8 cellular contexts compared by ENCODE assay signal in genomic region chr12:109880938-109881337, GRCh38. TPM values are rescaled to one million over a fixed set of nuclear protein-coding genes. Genes with fewer than 3 reads are reported as not detected.
DNase-seq lines count a peak whose midpoint lies in the region; ATAC-seq, FAIRE-seq and TF ChIP-seq lines count a peak whose summit lies in the region.

No MANE protein-coding gene starts in this region.

- H3K4me1 ChIP-seq in kidney (ENCODE audit: control insufficient read depth in 1 of 2, insufficient read depth in 1 of 2, low read depth in 1 of 2, low read length in 2 of 2) (peaks cover 13 to 16% of the 10 kb centered on the region in 2 donors), thoracic aorta (ENCODE audit: control insufficient read depth in 1 of 2, low read depth in 2 of 2) (peaks cover 9 to 41% of the 10 kb centered on the region in 2 donors)

- CTCF ChIA-PET in activated CD4-positive, alpha-beta T cell treated with anti-CD3 and anti-CD28 coated beads for 36 hours (lab: Charles Lee): interaction anchor here (1.2 kb wide), 2 partner anchors 13 to 29 kb away, joined by 3 to 5 read pairs; no protein-coding TSS in a partner anchor

- H3K27me3 ChIP-seq in thoracic aorta (replicated peaks; ENCODE audit: insufficient read depth): no peaks in the 10 kb centered on the region

- POLR2A ChIA-PET in activated CD4-positive, alpha-beta T cell treated with anti-CD3 and anti-CD28 coated beads for 36 hours (lab: Charles Lee): no interaction called here

- no peaks in the 10 kb centered on the region for H3K9me3 Mint-ChIP-seq in activated CD4-positive, alpha-beta T cell treated with anti-CD3 and anti-CD28 coated beads for 36 hours (ENCODE audit: low read depth)
- no peaks in the 10 kb centered on the region for H3K9me3 Mint-ChIP-seq in activated naive CD8-positive, alpha-beta T cell treated with anti-CD3 and anti-CD28 coated beads for 36 hours

- H3K9me3 ChIP-seq in kidney (ENCODE audit: control insufficient read depth in 1 of 2, low read length in 2 of 2) (no peaks in the 10 kb centered on the region), thoracic aorta (no peaks in the 10 kb centered on the region)

- H3K4me1 Mint-ChIP-seq in activated CD4-positive, alpha-beta T cell treated with anti-CD3 and anti-CD28 coated beads for 36 hours: peaks cover 33% of the 10 kb centered on the region
- peaks cover 24% of the 10 kb centered on the region for H3K4me1 Mint-ChIP-seq in activated naive CD8-positive, alpha-beta T cell treated with anti-CD3 and anti-CD28 coated beads for 36 hours

- FAIRE-seq in kidney (lab: Jason Lieb, UNC): no peak

- no peak overlapping the region for H3K27ac ChIP-seq in kidney (ENCODE audit: low read depth in 2 of 2, low read length in 2 of 2)
- H3K27ac ChIP-seq in thoracic aorta: peak overlapping the region in 1 of 2 donors; percentile 9

- H3K4me3 ChIP-seq in kidney (ENCODE audit: low read length in 2 of 2) (peak overlapping the region; percentile 72 to 73), thoracic aorta (peak overlapping the region; percentile 81)

- no peaks in the 10 kb centered on the region for H3K27me3 Mint-ChIP-seq in activated CD4-positive, alpha-beta T cell treated with anti-CD3 and anti-CD28 coated beads for 36 hours
- H3K27me3 Mint-ChIP-seq in activated naive CD8-positive, alpha-beta T cell treated with anti-CD3 and anti-CD28 coated beads for 36 hours: no peaks in the 10 kb centered on the region

- TF ChIP-seq CTCF in kidney (IDR thresholded peaks at IDR 0.05; ENCODE audit: borderline replicate concordance, extremely low read depth, insufficient read depth) (no peak), thoracic aorta (IDR thresholded peaks at IDR 0.05) (no peak)

- H3K36me3 ChIP-seq in kidney (ENCODE audit: control insufficient read depth in 1 of 2, insufficient read depth in 2 of 2, low read length in 2 of 2) (no peaks in the 10 kb centered on the region), thoracic aorta (no peaks in the 10 kb centered on the region)

- intact Hi-C loops in activated CD4-positive, alpha-beta T cell treated with anti-CD3 and anti-CD28 coated beads for 36 hours (cut with DNase I, micrococcal nuclease): loop anchor here (1.0 to 10.0 kb wide), 16 partner anchors 19 to 1804 kb away; partner anchors contain the start of genes TCHP (in 2 of the 2), ACAD10 (in 1 of the 2), ANAPC7 (in 1 of the 2) and ATP2A2 (in 1 of the 2)
- intact Hi-C loops in kidney (cut with DNase I): no loop called here

- peak overlapping the region; percentile 81 for H3K4me3 Mint-ChIP-seq in activated CD4-positive, alpha-beta T cell treated with anti-CD3 and anti-CD28 coated beads for 36 hours
- H3K4me3 Mint-ChIP-seq in activated naive CD8-positive, alpha-beta T cell treated with anti-CD3 and anti-CD28 coated beads for 36 hours: peak overlapping the region; percentile 82

- H3K9ac ChIP-seq in kidney (ENCODE audit: low read length in 2 of 2): peak overlapping the region; percentile 76 to 80

- DNase-seq in activated CD4-positive, alpha-beta T cell treated with anti-CD3 and anti-CD28 coated beads for 36 hours: no peak
- no peak for DNase-seq in activated CD4-positive, alpha-beta T cell treated with anti-CD3 and anti-CD28 coated beads for 4 hours
- no peak for DNase-seq in activated naive CD8-positive, alpha-beta T cell treated with anti-CD3 and anti-CD28 coated beads for 36 hours
- DNase-seq in kidney (no peak), thoracic aorta (ENCODE audit: low spot score) (no peak), HuH-7 (ENCODE audit: low spot score) (no peak), dedifferentiated amniotic fluid mesenchymal stem cell (ENCODE audit: extremely low spot score) (no peak)

- no peak for ATAC-seq in activated CD4-positive, alpha-beta T cell treated with anti-CD3 and anti-CD28 coated beads for 36 hours
- ATAC-seq in thoracic aorta (ENCODE audit: insufficient number of reproducible peaks, low FRiP score, low read depth) (no peak), HG03159 (IDR thresholded peaks at IDR 0.05; ENCODE audit: unreplicated experiment) (no peak)

- H3K27ac Mint-ChIP-seq in activated CD4-positive, alpha-beta T cell treated with anti-CD3 and anti-CD28 coated beads for 36 hours: peak overlapping the region; percentile 88
- H3K27ac Mint-ChIP-seq in activated naive CD8-positive, alpha-beta T cell treated with anti-CD3 and anti-CD28 coated beads for 36 hours: peak overlapping the region; percentile 78

- H3K36me3 Mint-ChIP-seq in activated CD4-positive, alpha-beta T cell treated with anti-CD3 and anti-CD28 coated beads for 36 hours (ENCODE audit: low read depth): peaks cover 3% of the 10 kb centered on the region
- H3K36me3 Mint-ChIP-seq in activated naive CD8-positive, alpha-beta T cell treated with anti-CD3 and anti-CD28 coated beads for 36 hours: no peaks in the 10 kb centered on the region

RNA-seq across cellular contexts. Expression of gene GLTP, which starts 0.6 kb away (rescaled TPM):
- 10 to 100 TPM; 24.2 to 26.9 TPM for total RNA-seq in activated CD4-positive, alpha-beta T cell treated with anti-CD3 and anti-CD28 coated beads for 36 hours
- 10 to 100 TPM; 31.5 to 32.4 TPM for total RNA-seq in activated naive CD8-positive, alpha-beta T cell treated with anti-CD3 and anti-CD28 coated beads for 36 hours
- 45.9 TPM for total RNA-seq in kidney
- polyA plus RNA-seq in kidney (ENCODE audit: insufficient read depth, low read depth, low replicate concordance): 56.4 TPM
- total RNA-seq in thoracic aorta: 10 to 100 TPM; 42.4 to 48.9 TPM

RNA-seq across cellular contexts. Expression of gene TCHP, which starts 19.1 kb away (rescaled TPM):
- total RNA-seq in activated CD4-positive, alpha-beta T cell treated with anti-CD3 and anti-CD28 coated beads for 36 hours: 10 to 100 TPM; 15.1 to 16.1 TPM
- total RNA-seq in activated naive CD8-positive, alpha-beta T cell treated with anti-CD3 and anti-CD28 coated beads for 36 hours: 10 to 100 TPM; 22.9 to 24.9 TPM
- total RNA-seq in kidney (16.2 TPM), thoracic aorta (10 to 100 TPM; 13.5 to 36.9 TPM)
- polyA plus RNA-seq in kidney (ENCODE audit: insufficient read depth, low read depth, low replicate concordance): 6.0 TPM

RNA-seq across cellular contexts. Expression of gene TRPV4, which starts 47.7 kb away (rescaled TPM):
- not detected for total RNA-seq in activated CD4-positive, alpha-beta T cell treated with anti-CD3 and anti-CD28 coated beads for 36 hours
- not detected for total RNA-seq in activated naive CD8-positive, alpha-beta T cell treated with anti-CD3 and anti-CD28 coated beads for 36 hours
- total RNA-seq in kidney (6.0 TPM), thoracic aorta (1 to 10 TPM; 2.0 to 5.7 TPM)
- polyA plus RNA-seq in kidney (ENCODE audit: insufficient read depth, low read depth, low replicate concordance): 24.5 TPM
